Comparison of ENCODE assay signal across 23 cellular contexts in genomic region chr18:2787225-2787624, GRCh38.
DNase-seq lines count a peak whose midpoint lies in the region; ATAC-seq lines count a peak whose summit lies in the region.
"Had no signal": no experiment of that assay in that cellular context is flagged by ENCODE, and none has a peak within 500 bp of the region (broad histone marks: within the 10 kb centered on the region; RNA-seq: fewer than 3 reads in every experiment).

No MANE protein-coding gene starts in this region.

- H3K27me3 Mint-ChIP-seq in T-helper 2 cell treated with Interferon-gamma antibody and Interleukin-4, amounts not matched to agents 5 μg/mL and 100 μg/mL, for 36 hours (ENCODE audit: low read depth) = no peaks in the 10 kb centered on the region
- no peaks in the 10 kb centered on the region for H3K27me3 Mint-ChIP-seq in stimulated activated naive CD8-positive, alpha-beta T cell treated with anti-CD3 and anti-CD28 coated beads, Interleukin-15, Interleukin-2, amounts not matched to agents 100 ng/mL and 50 ng/mL, for 24 hours
- H3K27me3 Mint-ChIP-seq in stimulated activated naive CD8-positive, alpha-beta T cell treated with anti-CD3 and anti-CD28 coated beads, Interleukin-15, amount 100 ng/mL, for 72 hours = no peaks in the 10 kb centered on the region
- H3K27me3 Mint-ChIP-seq: activated naive CD8-positive, alpha-beta T cell treated with anti-CD3 and anti-CD28 coated beads, Interleukin-2, amount 10 ng/mL, durations not matched to agents 7 days and 5 days; CD4-positive, CD25-positive, alpha-beta regulatory T cell had no signal

- H3K36me3 Mint-ChIP-seq in T-helper 2 cell treated with Interferon-gamma antibody and Interleukin-4, amounts not matched to agents 5 μg/mL and 100 μg/mL, for 36 hours (ENCODE audit: low read depth) = peaks cover 50% of the 10 kb centered on the region
- H3K36me3 Mint-ChIP-seq in stimulated activated naive CD8-positive, alpha-beta T cell treated with anti-CD3 and anti-CD28 coated beads, Interleukin-15, Interleukin-2, amounts not matched to agents 100 ng/mL and 50 ng/mL, for 24 hours (ENCODE audit: low read depth) = peaks cover 59% of the 10 kb centered on the region

- no peak overlapping the region for H3K4me3 Mint-ChIP-seq in T-helper 2 cell treated with Interferon-gamma antibody and Interleukin-4, amounts not matched to agents 5 μg/mL and 100 μg/mL, for 36 hours
- no peak overlapping the region for H3K4me3 Mint-ChIP-seq in stimulated activated naive CD8-positive, alpha-beta T cell treated with anti-CD3 and anti-CD28 coated beads, Interleukin-15, Interleukin-2, amounts not matched to agents 100 ng/mL and 50 ng/mL, for 24 hours
- no peak overlapping the region for H3K4me3 Mint-ChIP-seq in stimulated activated naive CD8-positive, alpha-beta T cell treated with anti-CD3 and anti-CD28 coated beads, Interleukin-15, amount 100 ng/mL, for 72 hours
- H3K4me3 Mint-ChIP-seq: activated naive CD8-positive, alpha-beta T cell treated with anti-CD3 and anti-CD28 coated beads, Interleukin-2, amount 10 ng/mL, durations not matched to agents 7 days and 5 days; HFFc6 had no signal

- DNase-seq in T-helper 2 cell treated with Interferon-gamma antibody and Interleukin-4, amounts not matched to agents 5 μg/mL and 100 μg/mL, for 36 hours (ENCODE audit: low spot score) = no peak
- DNase-seq in T-helper 2 cell = no peak
- DNase-seq in stimulated activated naive CD8-positive, alpha-beta T cell treated with anti-CD3 and anti-CD28 coated beads, Interleukin-15, Interleukin-2, amounts not matched to agents 100 U/mL and 50 U/mL, for 24 hours = no peak
- peak; percentile 11 for DNase-seq in left kidney (ENCODE audit: low read depth, low spot score)
- no peak for DNase-seq in stimulated activated naive CD8-positive, alpha-beta T cell treated with anti-CD3 and anti-CD28 coated beads, Interleukin-15, amount 100 ng/mL, for 72 hours
- DNase-seq: 8988T; activated CD4-positive, alpha-beta T cell treated with anti-CD3 and anti-CD28 coated beads, Interleukin-2, amount 50 U/mL, for 1 hour; activated naive CD8-positive, alpha-beta T cell treated with anti-CD3 and anti-CD28 coated beads, Interleukin-2, amount 10 ng/mL, durations not matched to agents 7 days and 5 days; CD4-positive, CD25-positive, alpha-beta regulatory T cell; cortex of kidney; DMS 273 treated with DMSO at 0.1 percent for 48 hours; GOT3; HFFc6; left colon; mesenchymal stem cell; NCI-H1436; NCI-H446; NCI-H82; occipital lobe; tibial artery had no signal

- peak overlapping the region; percentile 27 for H3K27ac Mint-ChIP-seq in T-helper 2 cell treated with Interferon-gamma antibody and Interleukin-4, amounts not matched to agents 5 μg/mL and 100 μg/mL, for 36 hours
- peak overlapping the region; percentile 75 for H3K27ac Mint-ChIP-seq in stimulated activated naive CD8-positive, alpha-beta T cell treated with anti-CD3 and anti-CD28 coated beads, Interleukin-15, Interleukin-2, amounts not matched to agents 100 ng/mL and 50 ng/mL, for 24 hours
- peak overlapping the region; percentile 35 to 64 for H3K27ac Mint-ChIP-seq in stimulated activated naive CD8-positive, alpha-beta T cell treated with anti-CD3 and anti-CD28 coated beads, Interleukin-15, amount 100 ng/mL, for 72 hours
- H3K27ac Mint-ChIP-seq: activated naive CD8-positive, alpha-beta T cell treated with anti-CD3 and anti-CD28 coated beads, Interleukin-2, amount 10 ng/mL, durations not matched to agents 7 days and 5 days; HFFc6 had no signal

- no peak for ATAC-seq in stimulated activated naive CD8-positive, alpha-beta T cell treated with anti-CD3 and anti-CD28 coated beads, Interleukin-15, Interleukin-2, amounts not matched to agents 100 U/mL and 50 U/mL, for 24 hours
- ATAC-seq in stimulated activated naive CD8-positive, alpha-beta T cell treated with anti-CD3 and anti-CD28 coated beads, Interleukin-15, amount 100 ng/mL, for 72 hours = no peak
- ATAC-seq in GM21381 (IDR thresholded peaks at IDR 0.05; ENCODE audit: unreplicated experiment) = no peak
- ATAC-seq in GM18858 (IDR thresholded peaks at IDR 0.05; ENCODE audit: unreplicated experiment) = no peak
- ATAC-seq: left colon had no signal

- no peaks in the 10 kb centered on the region for H3K9me3 Mint-ChIP-seq in T-helper 2 cell treated with Interferon-gamma antibody and Interleukin-4, amounts not matched to agents 5 μg/mL and 100 μg/mL, for 36 hours
- H3K9me3 Mint-ChIP-seq in stimulated activated naive CD8-positive, alpha-beta T cell treated with anti-CD3 and anti-CD28 coated beads, Interleukin-15, Interleukin-2, amounts not matched to agents 100 ng/mL and 50 ng/mL, for 24 hours = no peaks in the 10 kb centered on the region
- no peaks in the 10 kb centered on the region for H3K9me3 Mint-ChIP-seq in stimulated activated naive CD8-positive, alpha-beta T cell treated with anti-CD3 and anti-CD28 coated beads, Interleukin-15, amount 100 ng/mL, for 72 hours
- H3K9me3 Mint-ChIP-seq: activated naive CD8-positive, alpha-beta T cell treated with anti-CD3 and anti-CD28 coated beads, Interleukin-2, amount 10 ng/mL, durations not matched to agents 7 days and 5 days; CD4-positive, CD25-positive, alpha-beta regulatory T cell; HFFc6 had no signal

- peaks cover 2% of the 10 kb centered on the region for H3K4me1 Mint-ChIP-seq in T-helper 2 cell treated with Interferon-gamma antibody and Interleukin-4, amounts not matched to agents 5 μg/mL and 100 μg/mL, for 36 hours (ENCODE audit: low read depth)
- peaks cover 6% of the 10 kb centered on the region for H3K4me1 Mint-ChIP-seq in stimulated activated naive CD8-positive, alpha-beta T cell treated with anti-CD3 and anti-CD28 coated beads, Interleukin-15, Interleukin-2, amounts not matched to agents 100 ng/mL and 50 ng/mL, for 24 hours (ENCODE audit: low read depth)
- peaks cover 6% of the 10 kb centered on the region for H3K4me1 Mint-ChIP-seq in stimulated activated naive CD8-positive, alpha-beta T cell treated with anti-CD3 and anti-CD28 coated beads, Interleukin-15, amount 100 ng/mL, for 72 hours
